17 cellular contexts compared by ENCODE assay signal in genomic region chr10:71258446-71259145, GRCh38. TPM values are rescaled to one million over a fixed set of nuclear protein-coding genes. Genes with fewer than 3 reads are reported as not detected.
DNase-seq lines count a peak whose midpoint lies in the region; ATAC-seq, FAIRE-seq and TF ChIP-seq lines count a peak whose summit lies in the region.
"Had no signal": no experiment of that assay in that cellular context is flagged by ENCODE, and none has a peak within 500 bp of the region (broad histone marks: within the 10 kb centered on the region; RNA-seq: fewer than 3 reads in every experiment).

No MANE protein-coding gene starts in this region.

- BruUV-seq in HepG2 (replicated peaks; lab: Mats Ljungman, UMichigan): no TSS peak

- H3K4me3 ChIP-seq in SK-N-SH (ENCODE audit: low read depth in 2 of 2, low read length in 1 of 2): no peak overlapping the region
- no peak overlapping the region for H3K4me3 ChIP-seq in HepG2 (replicated peaks in 1 of 3; ENCODE audit: insufficient read depth in 1 of 3, low read depth in 2 of 3, low read length in 3 of 3)
- H3K4me3 ChIP-seq in right lobe of liver: no peak overlapping the region
- no peak overlapping the region for H3K4me3 ChIP-seq in vagina
- H3K4me3 ChIP-seq: BLaER1 had no signal

- peak overlapping the region in 1 of 2 experiments; percentile 100; a peak in 3 of 4 replicates for H3K27ac ChIP-seq in SK-N-SH (ENCODE audit: low read depth in 2 of 2, low read length in 1 of 2)
- H3K27ac ChIP-seq in HepG2 (ENCODE audit: extremely low read length, insufficient read depth, low read length): no peak overlapping the region
- H3K27ac ChIP-seq in right lobe of liver: no peak overlapping the region
- peak overlapping the region; percentile 25 for H3K27ac ChIP-seq in vagina
- H3K27ac ChIP-seq: 22Rv1, BLaER1, HL-60 had no signal

- FAIRE-seq in HepG2 (lab: Jason Lieb, UNC): no peak
- FAIRE-seq: GM12892 had no signal

- in situ Hi-C loops in HepG2 (cut with HindIII; ENCODE audit: extremely low pct_ligation_motif_present, low pct_unique_long_range_greater_than_20kb): no loop called here

- H3K4me1 ChIP-seq in SK-N-SH (ENCODE audit: control insufficient read depth in 1 of 2, insufficient read depth in 2 of 2, low read depth in 1 of 2, low read length in 1 of 2): peaks cover 42 to 97% of the 10 kb centered on the region in 2 experiments
- no peaks in the 10 kb centered on the region for H3K4me1 ChIP-seq in HepG2 (ENCODE audit: insufficient read depth, low read length)
- H3K4me1 ChIP-seq in right lobe of liver: no peaks in the 10 kb centered on the region
- peaks cover 88% of the 10 kb centered on the region for H3K4me1 ChIP-seq in vagina
- H3K4me1 ChIP-seq: Caco-2 had no signal

- H2AFZ ChIP-seq in SK-N-SH (ENCODE audit: low read depth): no peak overlapping the region
- H2AFZ ChIP-seq in HepG2 (ENCODE audit: low read length): no peak overlapping the region

- TF ChIP-seq EP300 in SK-N-SH (IDR thresholded peaks at IDR 0.05; ENCODE audit: borderline replicate concordance in 1 of 2, low read depth in 1 of 2, low read length in 1 of 2): no peak
- no peak for TF ChIP-seq EP300 in HepG2 (IDR thresholded peaks at IDR 0.05; ENCODE audit: low read depth in 2 of 2, low read length in 2 of 2)
- no peak for TF ChIP-seq EP300 in HepG2 (CRISPR knock-in tag; IDR thresholded peaks at IDR 0.05; ENCODE audit: borderline replicate concordance)

- H3K4me1 Mint-ChIP-seq in mesothelial cell of epicardium: peaks cover 61% of the 10 kb centered on the region
- H3K4me1 Mint-ChIP-seq: CD8-positive, alpha-beta memory T cell had no signal

- CTCF ChIA-PET in SK-N-SH (lab: Yijun Ruan, JAX): interaction anchor here (0.8 to 9.3 kb wide), 5 partner anchors 11 to 26 kb away, joined by 3 to 106 read pairs (median 3); no protein-coding TSS in a partner anchor
- CTCF ChIA-PET in HepG2 (lab: Yijun Ruan, JAX; ENCODE audit: low intra/inter-chr PET ratio, low total read pairs): no interaction called here

- peaks cover 80% of the 10 kb centered on the region for H3K79me2 ChIP-seq in SK-N-SH (ENCODE audit: insufficient read depth)
- no peaks in the 10 kb centered on the region for H3K79me2 ChIP-seq in HepG2 (ENCODE audit: insufficient read depth, low read length)

- TF ChIP-seq CTCF in SK-N-SH (IDR thresholded peaks at IDR 0.05) (no peak), HepG2 (CRISPR knock-in tag; IDR thresholded peaks at IDR 0.05) (no peak), right lobe of liver (IDR thresholded peaks at IDR 0.05) (no peak), mesothelial cell of epicardium (IDR thresholded peaks at IDR 0.05; ENCODE audit: unreplicated experiment) (no peak), vagina (IDR thresholded peaks at IDR 0.05) (no peak)

- ATAC-seq in SK-N-SH treated with all-trans-retinoic acid at 6 μM for 48 hours: no peak
- ATAC-seq in HepG2: no peak
- no peak for ATAC-seq in right lobe of liver

- no peaks in the 10 kb centered on the region for H3K9me2 ChIP-seq in SK-N-SH

- POLR2A ChIA-PET in SK-N-SH (lab: Yijun Ruan, JAX) (interaction anchor here (1.2 to 2.6 kb wide), 3 partner anchors 19 to 43 kb away, joined by 3 to 8 read pairs (median 4); no protein-coding TSS in a partner anchor), HepG2 (lab: Yijun Ruan, JAX) (no interaction called here)

- H3K9me3 ChIP-seq in SK-N-SH (no peaks in the 10 kb centered on the region), HepG2 (ENCODE audit: low read length) (no peaks in the 10 kb centered on the region), right lobe of liver (no peaks in the 10 kb centered on the region), vagina (no peaks in the 10 kb centered on the region)
- H3K9me3 ChIP-seq: BLaER1, Caco-2 had no signal

- no peaks in the 10 kb centered on the region for H3K9me3 Mint-ChIP-seq in mesothelial cell of epicardium
- H3K9me3 Mint-ChIP-seq: CD8-positive, alpha-beta memory T cell had no signal

- 86% methylated on average over 6 of the region's 9 CpGs for WGBS in SK-N-SH (ENCODE audit: low lambda C conversion rate)
- 11% methylated on average over 9 of the region's 9 CpGs for whole genome bisulfite sequencing in HepG2 (ENCODE audit: low lambda C conversion rate)
- 90% methylated on average over 3 of the region's 9 CpGs for WGBS in right lobe of liver (ENCODE audit: insufficient coverage, low coverage, low lambda C conversion rate, missing lambda C conversion rate)

- peaks cover 34% of the 10 kb centered on the region; the same call in 1 of the 2 replicates for H4K20me1 ChIP-seq in SK-N-SH (ENCODE audit: insufficient read depth)
- no peaks in the 10 kb centered on the region for H4K20me1 ChIP-seq in HepG2 (ENCODE audit: insufficient read depth, low read length)
- H4K20me1 ChIP-seq: BLaER1 had no signal

- no peaks in the 10 kb centered on the region for H3K36me3 Mint-ChIP-seq in mesothelial cell of epicardium
- H3K36me3 Mint-ChIP-seq: CD8-positive, alpha-beta memory T cell had no signal

- intact Hi-C loops in HepG2 (cut with micrococcal nuclease; ENCODE audit: unreplicated experiment): no loop called here
- intact Hi-C loops in right lobe of liver (cut with DNase I): no loop called here
- intact Hi-C loops in vagina (cut with DNase I): no loop called here

- H3K9ac ChIP-seq in SK-N-SH: no peak overlapping the region
- no peak overlapping the region for H3K9ac ChIP-seq in HepG2 (ENCODE audit: insufficient read depth, low read depth, low read length)
- H3K9ac ChIP-seq: BLaER1 had no signal

- H3F3A ChIP-seq in SK-N-SH (replicated peaks; ENCODE audit: insufficient read depth): peaks cover 19% of the 10 kb centered on the region

- TF ChIP-seq RAD21 in SK-N-SH (IDR thresholded peaks at IDR 0.05; ENCODE audit: low read length) (no peak), HepG2 (CRISPR knock-in tag; IDR thresholded peaks at IDR 0.05) (no peak)

- TF ChIP-seq POLR2A in HepG2 (IDR thresholded peaks at IDR 0.05; ENCODE audit: insufficient read depth in 1 of 2, low read depth in 2 of 2, low read length in 2 of 2) (no peak), right lobe of liver (IDR thresholded peaks at IDR 0.05) (no peak), vagina (IDR thresholded peaks at IDR 0.05) (no peak)

- H3K36me3 ChIP-seq in SK-N-SH (replicated peaks in 1 of 2; ENCODE audit: control insufficient read depth in 1 of 2, insufficient read depth in 2 of 2, low read length in 1 of 2) (peaks cover 0 to 2% of the 10 kb centered on the region in 2 experiments), HepG2 (replicated peaks in 1 of 2; ENCODE audit: control insufficient read depth in 1 of 2, insufficient read depth in 2 of 2, low read length in 2 of 2) (no peaks in the 10 kb centered on the region), right lobe of liver (no peaks in the 10 kb centered on the region), vagina (no peaks in the 10 kb centered on the region)
- H3K36me3 ChIP-seq: BLaER1 had no signal

- H3K4me2 ChIP-seq in SK-N-SH: peak overlapping the region; percentile 70; the same call in 1 of the 2 replicates
- H3K4me2 ChIP-seq in HepG2 (ENCODE audit: low read depth, low read length): no peak overlapping the region

- peak overlapping the region; percentile 25 for H3K27ac Mint-ChIP-seq in mesothelial cell of epicardium
- H3K27ac Mint-ChIP-seq: CD8-positive, alpha-beta memory T cell had no signal

- DNase-seq in SK-N-SH (no peak), HepG2 (ENCODE audit: low spot score) (no peak), right lobe of liver (no peak), mesothelial cell of epicardium (ENCODE audit: low spot score in 2 of 2, unreplicated experiment in 2 of 2) (no peak), vagina (ENCODE audit: extremely low spot score in 2 of 2) (no peak)
- DNase-seq in activated naive CD4-positive, alpha-beta T cell treated with Interleukin-2 at 50 U/mL for 16 hours: no peak
- DNase-seq in NK-92 treated with Interleukin-12 subunit alpha and Interleukin-12 subunit beta, amount 100 ng/mL, for 24 hours (lab: John Stamatoyannopoulos, UW): no peak
- DNase-seq: Caco-2; CD8-positive, alpha-beta memory T cell; DND-41; GDM1; HCEC 1CT had no signal

- H3K27me3 Mint-ChIP-seq in mesothelial cell of epicardium (ENCODE audit: low read depth): no peaks in the 10 kb centered on the region

- H3K27me3 ChIP-seq in SK-N-SH (ENCODE audit: insufficient read depth): no peaks in the 10 kb centered on the region
- H3K27me3 ChIP-seq in HepG2 (ENCODE audit: control insufficient read depth in 1 of 2, insufficient read depth in 2 of 2, low read length in 2 of 2): peaks cover 6 to 26% of the 10 kb centered on the region in 2 experiments; a peak in 4 of 5 replicates
- H3K27me3 ChIP-seq in right lobe of liver: no peaks in the 10 kb centered on the region
- H3K27me3 ChIP-seq in vagina: no peaks in the 10 kb centered on the region
- H3K27me3 ChIP-seq: BLaER1 had no signal

- H3K4me3 Mint-ChIP-seq in mesothelial cell of epicardium: no peak overlapping the region
- H3K4me3 Mint-ChIP-seq: CD8-positive, alpha-beta memory T cell had no signal

RNA-seq across cellular contexts. Expression of gene UNC5B, which starts 46.2 kb away (rescaled TPM):
- polyA plus RNA-seq in SK-N-SH (2012; rRNA removed) (12.2 and 13.8 TPM in 2 replicates), HepG2 (2011; rRNA removed) (0.07 and 0.13 TPM in 2 replicates)
- polyA plus RNA-seq in SK-N-SH (2012; cell fraction: cytosol; rRNA removed): 7.9 and 13.9 TPM in 2 replicates
- polyA plus RNA-seq in SK-N-SH (2012; cell fraction: nucleus; rRNA removed): 19.4 and 24.8 TPM in 2 replicates
- total RNA-seq in HepG2 (2016; rRNA removed; fragmentation: Illumina TruSeq; extraction: Trizol) (0.07 TPM in 1 of 2 replicates, not detected in the other), right lobe of liver (1 to 10 TPM; 1.0 to 6.2 (median 2.1) TPM), mesothelial cell of epicardium (84.8 to 91.5 TPM (median 85.7 TPM) in 3 replicates), vagina (24.3 TPM)
- total RNA-seq in HepG2 (2016; cell fraction: cytosol; rRNA removed; fragmentation: Illumina TruSeq; extraction: Trizol; ENCODE audit: low read depth): not detected in 2 replicates
- 0.04 TPM in 1 of 2 replicates, not detected in the other for total RNA-seq in HepG2 (2016; cell fraction: insoluble cytoplasmic fraction; rRNA removed; fragmentation: Illumina TruSeq; extraction: Trizol)
- not detected in 2 replicates for total RNA-seq in HepG2 (2016; cell fraction: membrane; rRNA removed; fragmentation: Illumina TruSeq; extraction: Trizol)
- total RNA-seq in HepG2 (2016; cell fraction: nucleus; rRNA removed; fragmentation: Illumina TruSeq; extraction: Trizol): 0.06 TPM in 2 replicates
- polyA plus RNA-seq in HepG2 (2011; cell fraction: cytosol; rRNA removed): 0.05 and 0.08 TPM in 2 replicates
- 0.21 and 0.24 TPM in 2 replicates for polyA plus RNA-seq in HepG2 (2011; cell fraction: nucleus; rRNA removed)
- 0.13 and 0.21 TPM in 2 replicates for polyA plus RNA-seq in HepG2 (2012)
- polyA plus RNA-seq in HepG2 (2016; cell fraction: cytosol; fragmentation: Illumina TruSeq; extraction: Trizol; ENCODE audit: low read depth): not detected in 2 replicates
- 0.04 TPM in 1 of 2 replicates, not detected in the other for polyA plus RNA-seq in HepG2 (2016; cell fraction: insoluble cytoplasmic fraction; fragmentation: Illumina TruSeq; extraction: Trizol; ENCODE audit: low read depth)
- polyA plus RNA-seq in HepG2 (2016; cell fraction: membrane; fragmentation: Illumina TruSeq; extraction: Trizol; ENCODE audit: low read depth): 0.02 TPM in 1 of 2 replicates, not detected in the other
- polyA plus RNA-seq in HepG2 (2016; cell fraction: nucleus; fragmentation: Illumina TruSeq; extraction: Trizol; ENCODE audit: insufficient read depth, low read depth): 0.07 and 0.16 TPM in 2 replicates
- 0.38 and 7.2 TPM in 2 replicates for polyA minus RNA-seq in HepG2 (2011; rRNA and poly(A)+ RNA removed; ENCODE audit: low replicate concordance)
- polyA minus RNA-seq in HepG2 (2011; cell fraction: cytosol; rRNA and poly(A)+ RNA removed): 0.10 TPM in 1 of 2 replicates, not detected in the other
- polyA minus RNA-seq in HepG2 (2011; cell fraction: nucleus; rRNA and poly(A)+ RNA removed): 0.12 and 0.13 TPM in 2 replicates
